ENCODE assay signal across 8 cellular contexts in genomic region chr9:92986175-92987110, GRCh38. TPM values are rescaled to one million over a fixed set of nuclear protein-coding genes. Genes with fewer than 3 reads are reported as not detected.
DNase-seq lines count a peak whose midpoint lies in the region; ATAC-seq and TF ChIP-seq lines count a peak whose summit lies in the region.

No MANE protein-coding gene starts in this region.

- peaks cover 19% of the 10 kb centered on the region for H3K9me3 Mint-ChIP-seq in activated CD4-positive, alpha-beta T cell treated with anti-CD3 and anti-CD28 coated beads for 36 hours (ENCODE audit: low read depth)
- H3K9me3 Mint-ChIP-seq in neural progenitor cell: peaks cover 52% of the 10 kb centered on the region

- peak; percentile 16 for TF ChIP-seq CTCF in neural progenitor cell (IDR thresholded peaks at IDR 0.05)

- peaks cover 18% of the 10 kb centered on the region for H3F3A ChIP-seq in neural progenitor cell (ENCODE audit: low read depth)

- peak overlapping the region; percentile 87 for H3K27ac Mint-ChIP-seq in activated CD4-positive, alpha-beta T cell treated with anti-CD3 and anti-CD28 coated beads for 36 hours
- peak overlapping the region; percentile 95 for H3K27ac Mint-ChIP-seq in T-helper 17 cell
- H3K27ac Mint-ChIP-seq in neural progenitor cell: no peak overlapping the region

- H3K36me3 ChIP-seq in neural progenitor cell: no peaks in the 10 kb centered on the region

- H3K27me3 Mint-ChIP-seq in activated CD4-positive, alpha-beta T cell treated with anti-CD3 and anti-CD28 coated beads for 36 hours: no peaks in the 10 kb centered on the region
- H3K27me3 Mint-ChIP-seq in T-helper 17 cell (no peaks in the 10 kb centered on the region), neural progenitor cell (ENCODE audit: insufficient read depth, low read depth) (peaks cover 2% of the 10 kb centered on the region)

- no peaks in the 10 kb centered on the region for H3K79me2 ChIP-seq in neural progenitor cell (ENCODE audit: low read depth)

- no peak for ATAC-seq in activated CD4-positive, alpha-beta T cell treated with anti-CD3 and anti-CD28 coated beads for 36 hours
- ATAC-seq in T-helper 17 cell (peak; percentile 71), GM18498 (IDR thresholded peaks at IDR 0.05; ENCODE audit: unreplicated experiment) (no peak), HG02623 (IDR thresholded peaks at IDR 0.05; ENCODE audit: unreplicated experiment) (no peak)

- H3K27me3 ChIP-seq in neural progenitor cell: no peaks in the 10 kb centered on the region

- no peak overlapping the region for H3K9ac ChIP-seq in neural progenitor cell

- H3K9me3 ChIP-seq in T-helper 17 cell (ENCODE audit: control insufficient read depth, low read length, poor library complexity, severe bottlenecking) (no peaks in the 10 kb centered on the region), neural progenitor cell (ENCODE audit: low read depth) (peaks cover 23% of the 10 kb centered on the region)

- H3K36me3 Mint-ChIP-seq in activated CD4-positive, alpha-beta T cell treated with anti-CD3 and anti-CD28 coated beads for 36 hours (ENCODE audit: low read depth): peaks cover 82% of the 10 kb centered on the region
- H3K36me3 Mint-ChIP-seq in T-helper 17 cell (ENCODE audit: low read depth): peaks cover 18% of the 10 kb centered on the region
- H3K36me3 Mint-ChIP-seq in neural progenitor cell: peaks cover 2% of the 10 kb centered on the region

- CTCF ChIA-PET in activated CD4-positive, alpha-beta T cell treated with anti-CD3 and anti-CD28 coated beads for 36 hours (lab: Charles Lee): interaction anchor here (0.6 to 1.7 kb wide), 8 partner anchors 17 to 415 kb away, joined by 3 to 10 read pairs (median 4); partner anchors contain the start of gene CARD19

- H3K27ac ChIP-seq in neural progenitor cell: no peak overlapping the region

- peak; percentile 69 for DNase-seq in activated CD4-positive, alpha-beta T cell treated with anti-CD3 and anti-CD28 coated beads for 36 hours
- no peak for DNase-seq in activated CD4-positive, alpha-beta T cell treated with anti-CD3 and anti-CD28 coated beads for 1 hour
- DNase-seq in T-helper 17 cell: peak in 1 of 3 donors; percentile 34
- peak; percentile 49 for DNase-seq in central memory CD4-positive, alpha-beta T cell
- no peak for DNase-seq in neural progenitor cell (ENCODE audit: low spot score)
- DNase-seq in A172 (ENCODE audit: low spot score): no peak

- H3K4me3 ChIP-seq in neural progenitor cell: no peak overlapping the region

- peaks cover 76% of the 10 kb centered on the region for H3K4me1 Mint-ChIP-seq in activated CD4-positive, alpha-beta T cell treated with anti-CD3 and anti-CD28 coated beads for 36 hours
- H3K4me1 Mint-ChIP-seq in T-helper 17 cell (peaks cover 68% of the 10 kb centered on the region), neural progenitor cell (peaks cover 8% of the 10 kb centered on the region)

- H2AFZ ChIP-seq in neural progenitor cell (replicated peaks): no peak overlapping the region

- H3K4me3 Mint-ChIP-seq in activated CD4-positive, alpha-beta T cell treated with anti-CD3 and anti-CD28 coated beads for 36 hours: no peak overlapping the region
- H3K4me3 Mint-ChIP-seq in T-helper 17 cell: peak overlapping the region; percentile 82
- H3K4me3 Mint-ChIP-seq in neural progenitor cell: no peak overlapping the region

- intact Hi-C loops in activated CD4-positive, alpha-beta T cell treated with anti-CD3 and anti-CD28 coated beads for 36 hours (cut with DNase I, micrococcal nuclease): loop anchor here in 1 of 2 experiments (5.0 kb wide), 1 partner anchor 161 kb away; no protein-coding TSS in a partner anchor

- H4K20me1 ChIP-seq in neural progenitor cell (ENCODE audit: low read depth): no peaks in the 10 kb centered on the region

- no peak overlapping the region for H3K4me2 ChIP-seq in neural progenitor cell

- POLR2A ChIA-PET in activated CD4-positive, alpha-beta T cell treated with anti-CD3 and anti-CD28 coated beads for 36 hours (lab: Charles Lee): no interaction called here

- peaks cover 8% of the 10 kb centered on the region for H3K4me1 ChIP-seq in neural progenitor cell

RNA-seq across cellular contexts. Expression of gene FGD3, which starts 39.1 kb away (rescaled TPM):
- 10 to 100 TPM; 41.8 to 66.7 TPM for total RNA-seq in activated CD4-positive, alpha-beta T cell treated with anti-CD3 and anti-CD28 coated beads for 36 hours
- total RNA-seq in T-helper 17 cell: 100 to 1,000 TPM; 142 to 160 TPM
- 0.56 and 0.68 TPM in 2 replicates for total RNA-seq in neural progenitor cell (ENCODE audit: low replicate concordance)
- total RNA-seq in A172 (2014; rRNA removed; shearing (Covaris generic)): 0.10 and 0.12 TPM in 2 replicates

Comparison
In these comparisons a context has a peak if more than half of its experiments do, and no peak if none do; other contexts are left out.
1. DNase-seq: peak in activated CD4-positive, alpha-beta T cell treated with anti-CD3 and anti-CD28 coated beads for 36 hours (single experiment) and central memory CD4-positive, alpha-beta T cell (single experiment); none in activated CD4-positive, alpha-beta T cell treated with anti-CD3 and anti-CD28 coated beads for 1 hour (single experiment), neural progenitor cell (single experiment) and A172 (single experiment).
2. RNA of gene FGD3, which starts 39.1 kb away (total RNA-seq): 142 to 160 TPM in T-helper 17 cell and 41.8 to 66.7 TPM in activated CD4-positive, alpha-beta T cell treated with anti-CD3 and anti-CD28 coated beads for 36 hours; 0.56 to 0.68 TPM in neural progenitor cell and 0.10 to 0.12 TPM in A172; every median in the first group is over 10 times any median in the second.